ENCODE assay signal across 8 cellular contexts in the genomic region with DNA sequence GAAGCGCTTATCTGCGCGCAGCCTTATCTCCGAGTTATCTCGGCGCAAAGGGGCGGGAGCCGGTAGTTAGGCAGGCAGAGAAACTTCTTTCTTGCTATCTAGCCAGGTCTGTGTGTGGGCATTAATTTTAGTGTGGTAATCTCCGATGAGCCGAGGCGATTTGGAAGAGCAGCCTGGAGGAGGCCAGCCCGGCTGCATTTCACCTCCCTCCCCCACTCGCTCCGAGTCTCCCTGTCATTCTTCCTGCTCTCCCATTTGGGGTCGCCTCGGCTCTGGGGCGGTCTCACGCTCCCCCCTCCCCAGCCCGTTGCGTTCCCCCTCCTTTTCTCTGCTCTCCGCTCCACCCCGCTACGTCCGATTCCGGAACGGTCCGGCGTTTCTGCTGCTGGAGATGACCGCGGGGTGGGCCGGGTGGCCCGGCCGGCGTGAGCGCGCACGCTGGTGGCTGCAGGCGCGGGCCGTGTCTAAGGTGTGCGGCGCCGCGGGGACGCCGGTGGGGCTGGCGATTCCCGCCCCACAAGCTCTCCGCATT. TPM values are rescaled to one million over a fixed set of nuclear protein-coding genes. Genes with fewer than 3 reads are reported as not detected.
DNase-seq lines count a peak whose midpoint lies in the region; ATAC-seq and TF ChIP-seq lines count a peak whose summit lies in the region.

No MANE protein-coding gene starts in this region.

- H3K9ac ChIP-seq in skeletal muscle satellite cell (ENCODE audit: low read depth, low read length), result no peak overlapping the region

- H3K27me3 Mint-ChIP-seq in CD8-positive, alpha-beta T cell (ENCODE audit: low read depth), result peaks cover 61% of the 10 kb centered on the region
- H3K27me3 Mint-ChIP-seq in activated naive CD8-positive, alpha-beta T cell, result peaks cover 40% of the 10 kb centered on the region

- H3K4me1 Mint-ChIP-seq in CD8-positive, alpha-beta T cell (ENCODE audit: low read depth), result peaks cover 29% of the 10 kb centered on the region
- peaks cover 27% of the 10 kb centered on the region for H3K4me1 Mint-ChIP-seq in activated naive CD8-positive, alpha-beta T cell (ENCODE audit: low read depth)

- no peak overlapping the region for H3K27ac Mint-ChIP-seq in CD8-positive, alpha-beta T cell
- no peak overlapping the region for H3K27ac Mint-ChIP-seq in activated naive CD8-positive, alpha-beta T cell

- intact Hi-C loops in CD8-positive, alpha-beta T cell (cut with DNase I, micrococcal nuclease), result loop anchor here (1.0 to 5.0 kb wide), 7 partner anchors 112 to 392 kb away; no protein-coding TSS in a partner anchor

- peak overlapping the region; percentile 90 for H3K4me3 Mint-ChIP-seq in CD8-positive, alpha-beta T cell
- H3K4me3 Mint-ChIP-seq in activated naive CD8-positive, alpha-beta T cell, result peak overlapping the region; percentile 86

- no peaks in the 10 kb centered on the region for H3K9me3 Mint-ChIP-seq in CD8-positive, alpha-beta T cell
- H3K9me3 Mint-ChIP-seq in activated naive CD8-positive, alpha-beta T cell (ENCODE audit: low read depth), result no peaks in the 10 kb centered on the region

- POLR2A ChIA-PET in CD8-positive, alpha-beta T cell (lab: Charles Lee), result interaction anchor here (1.6 kb wide), 1 partner anchor 175 kb away, joined by 7 read pairs; no protein-coding TSS in a partner anchor

- H3K27ac ChIP-seq in CD8-positive, alpha-beta T cell (ENCODE audit: low read depth, low read length), result no peak overlapping the region

- no peak for TF ChIP-seq CTCF in CD8-positive, alpha-beta T cell (IDR thresholded peaks at IDR 0.05)

- H3K4me3 ChIP-seq in CD8-positive, alpha-beta T cell (ENCODE audit: low read depth, low read length), result peak overlapping the region; percentile 54
- peak overlapping the region; percentile 83 for H3K4me3 ChIP-seq in skeletal muscle satellite cell (ENCODE audit: low read length)

- CTCF ChIA-PET in CD8-positive, alpha-beta T cell (lab: Charles Lee), result interaction anchor here (1.3 kb wide), 1 partner anchor 186 kb away, joined by 3 read pairs; no protein-coding TSS in a partner anchor

- no peaks in the 10 kb centered on the region for H3K9me3 ChIP-seq in CD8-positive, alpha-beta T cell (ENCODE audit: low read length)
- H3K9me3 ChIP-seq in skeletal muscle satellite cell (replicated peaks; ENCODE audit: low read length), result no peaks in the 10 kb centered on the region

- peaks cover 5% of the 10 kb centered on the region for H3K36me3 Mint-ChIP-seq in CD8-positive, alpha-beta T cell
- no peaks in the 10 kb centered on the region for H3K36me3 Mint-ChIP-seq in activated naive CD8-positive, alpha-beta T cell

- peak; percentile 41 for ATAC-seq in CD8-positive, alpha-beta T cell
- ATAC-seq in HG02885 (IDR thresholded peaks at IDR 0.05; ENCODE audit: poor library complexity, unreplicated experiment) (peak; percentile 23), HG03097 (IDR thresholded peaks at IDR 0.05; ENCODE audit: low FRiP score, unreplicated experiment) (no peak)

- peak overlapping the region; percentile 90 for H3K4me2 ChIP-seq in skeletal muscle satellite cell (ENCODE audit: low read length)

- peaks cover 34% of the 10 kb centered on the region for H3K4me1 ChIP-seq in CD8-positive, alpha-beta T cell (ENCODE audit: insufficient read depth, low read length)
- peaks cover 9% of the 10 kb centered on the region for H3K4me1 ChIP-seq in skeletal muscle satellite cell (ENCODE audit: control insufficient read depth, insufficient read depth, low read length)

- DNase-seq in CD8-positive, alpha-beta T cell, result peak in 1 of 7 experiments; percentile 30
- DNase-seq in hepatic stellate cell (ENCODE audit: low spot score), result peak; percentile 59
- DNase-seq in EL, result no peak
- DNase-seq in iPS-NIHi7 (ENCODE audit: extremely low spot score), result no peak

- H3K27me3 ChIP-seq in CD8-positive, alpha-beta T cell (ENCODE audit: insufficient read depth, low read length), result peaks cover 37% of the 10 kb centered on the region
- H3K27me3 ChIP-seq in skeletal muscle satellite cell (ENCODE audit: control insufficient read depth, insufficient read depth, low read length), result peaks cover 90% of the 10 kb centered on the region

- H3K36me3 ChIP-seq in CD8-positive, alpha-beta T cell (ENCODE audit: insufficient read depth, low read length), result no peaks in the 10 kb centered on the region
- H3K36me3 ChIP-seq in skeletal muscle satellite cell (ENCODE audit: insufficient read depth, low read length), result no peaks in the 10 kb centered on the region

RNA-seq across cellular contexts. Expression of gene GATA6, which starts 0.6 kb away (rescaled TPM):
- total RNA-seq in CD8-positive, alpha-beta T cell, result 1 to 10 TPM; 4.0 to 4.3 TPM
- 0.51 and 0.66 TPM in 2 replicates for total RNA-seq in skeletal muscle satellite cell (2012; rRNA removed)
